In the genomic region with DNA sequence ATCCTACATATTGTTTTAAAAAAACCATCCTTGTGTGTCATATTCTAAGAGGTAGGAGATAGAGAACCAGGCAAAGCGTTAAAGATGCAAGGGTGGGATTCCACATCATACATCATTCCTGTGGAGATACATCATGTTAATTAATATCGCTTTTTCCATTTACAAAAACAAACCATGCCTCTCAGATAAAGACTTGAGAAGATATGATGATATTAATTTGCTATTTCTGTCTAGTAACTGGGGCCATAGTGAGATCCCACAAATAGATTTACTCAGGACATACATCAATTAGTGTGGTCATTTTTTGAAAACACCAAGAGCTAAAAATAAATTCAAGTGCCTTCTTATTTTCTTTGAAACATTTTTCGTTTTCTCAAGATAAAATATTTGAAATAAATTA, we compare ENCODE assay signal across 23 cellular contexts.
"Had no signal": no experiment of that assay in that cellular context is flagged by ENCODE, and none has a peak within 500 bp of the region (broad histone marks: within the 10 kb centered on the region; RNA-seq: fewer than 3 reads in every experiment).

No MANE protein-coding gene starts in this region.

- H3K4me1 Mint-ChIP-seq: memory B cell; stimulated activated effector memory CD8-positive, alpha-beta T cell treated with anti-CD3 and anti-CD28 coated beads, Interleukin-12 subunit alpha, Interleukin-12 subunit beta, amount 100 ng/mL, for 72 hours had no signal

- H3K36me3 ChIP-seq: left ventricle myocardium inferior, lower lobe of right lung, neutrophil, suprapubic skin, thyroid gland had no signal

- H3K27ac Mint-ChIP-seq: dendritic cell treated with granulocyte-macrophage colony-stimulating factor and Interleukin-4, amounts not matched to agents 40 ng/mL and 50 ng/mL, for 4 days; effector memory CD8-positive, alpha-beta T cell; memory B cell; naive thymus-derived CD4-positive, alpha-beta T cell; stimulated activated effector memory CD8-positive, alpha-beta T cell treated with anti-CD3 and anti-CD28 coated beads, Interleukin-12 subunit alpha, Interleukin-12 subunit beta, amount 100 ng/mL, for 72 hours; type B pancreatic cell had no signal

- H3K27ac ChIP-seq: foreskin keratinocyte, hepatocyte, left ventricle myocardium inferior, lower lobe of right lung, neutrophil, skin epidermis, suprapubic skin, thyroid gland had no signal

- H3K27me3 Mint-ChIP-seq: dendritic cell treated with granulocyte-macrophage colony-stimulating factor and Interleukin-4, amounts not matched to agents 40 ng/mL and 50 ng/mL, for 4 days; effector memory CD8-positive, alpha-beta T cell; memory B cell; naive thymus-derived CD4-positive, alpha-beta T cell; type B pancreatic cell had no signal

- H3K36me3 Mint-ChIP-seq: memory B cell; naive thymus-derived CD4-positive, alpha-beta T cell; stimulated activated effector memory CD8-positive, alpha-beta T cell treated with anti-CD3 and anti-CD28 coated beads, Interleukin-12 subunit alpha, Interleukin-12 subunit beta, amount 100 ng/mL, for 72 hours; type B pancreatic cell had no signal

- H3K4me3 Mint-ChIP-seq: dendritic cell treated with granulocyte-macrophage colony-stimulating factor and Interleukin-4, amounts not matched to agents 40 ng/mL and 50 ng/mL, for 4 days; effector memory CD8-positive, alpha-beta T cell; memory B cell; naive thymus-derived CD4-positive, alpha-beta T cell; stimulated activated effector memory CD8-positive, alpha-beta T cell treated with anti-CD3 and anti-CD28 coated beads, Interleukin-12 subunit alpha, Interleukin-12 subunit beta, amount 100 ng/mL, for 72 hours; type B pancreatic cell had no signal

- H3K9me3 Mint-ChIP-seq: dendritic cell treated with granulocyte-macrophage colony-stimulating factor and Interleukin-4, amounts not matched to agents 40 ng/mL and 50 ng/mL, for 4 days; memory B cell had no signal

- FAIRE-seq: colon, kidney, urothelium cell line had no signal

- H3K79me2 ChIP-seq: hepatocyte had no signal

- H3K27me3 ChIP-seq: foreskin keratinocyte, hepatocyte, neutrophil, suprapubic skin, thyroid gland had no signal

- DNase-seq: effector memory CD8-positive, alpha-beta T cell; erythroblast; foreskin keratinocyte; kidney; left cardiac atrium; left ventricle myocardium inferior; lower lobe of right lung; midbrain; naive thymus-derived CD4-positive, alpha-beta T cell; posterior cingulate gyrus; stimulated activated CD4-positive, alpha-beta T cell treated with anti-CD3 and anti-CD28 coated beads, Interleukin-2, amount 100 ng/mL, for 48 hours; stimulated activated naive CD8-positive, alpha-beta T cell treated with anti-CD3 and anti-CD28 coated beads, Interleukin-15, Interleukin-2, amounts not matched to agents 100 U/mL and 50 U/mL, for 24 hours; thyroid gland had no signal

- H3K9me3 ChIP-seq: left ventricle myocardium inferior, lower lobe of right lung, neutrophil, suprapubic skin, thyroid gland had no signal

- H3K4me3 ChIP-seq: hepatocyte, left ventricle myocardium inferior, lower lobe of right lung, skin epidermis, suprapubic skin, thyroid gland had no signal

- H2AFZ ChIP-seq: hepatocyte had no signal

- H3K4me2 ChIP-seq: hepatocyte had no signal
